Comparison of ENCODE assay signal across 17 cellular contexts in genomic region chr7:46853451-46853850, GRCh38.
"Had no signal": no experiment of that assay in that cellular context is flagged by ENCODE, and none has a peak within 500 bp of the region (broad histone marks: within the 10 kb centered on the region; RNA-seq: fewer than 3 reads in every experiment).

No MANE protein-coding gene starts in this region.

- H3K4me1 ChIP-seq: gastroesophageal sphincter, lower lobe of right lung had no signal

- H3K27me3 Mint-ChIP-seq: activated B cell treated with CpG ODN at 0.5 μM for 24 hours; activated naive CD8-positive, alpha-beta T cell; dendritic cell treated with granulocyte-macrophage colony-stimulating factor and Interleukin-4, amounts not matched to agents 40 ng/mL and 50 ng/mL, for 4 days; T-helper 17 cell had no signal

- H3K36me3 Mint-ChIP-seq: activated naive CD8-positive, alpha-beta T cell; stimulated activated effector memory CD8-positive, alpha-beta T cell treated with anti-CD3 and anti-CD28 coated beads, Interleukin-12 subunit alpha, Interleukin-12 subunit beta, amount 100 ng/mL, for 72 hours had no signal

- H3K4me1 Mint-ChIP-seq: activated B cell treated with CpG ODN at 0.5 μM for 24 hours; neural crest cell; stimulated activated effector memory CD8-positive, alpha-beta T cell treated with anti-CD3 and anti-CD28 coated beads, Interleukin-12 subunit alpha, Interleukin-12 subunit beta, amount 100 ng/mL, for 72 hours; T-helper 17 cell had no signal

- H3K36me3 ChIP-seq: gastroesophageal sphincter, heart right ventricle, lower lobe of right lung, ovary had no signal

- H3K4me3 Mint-ChIP-seq: activated B cell treated with CpG ODN at 0.5 μM for 24 hours; activated CD8-positive, alpha-beta T cell treated with anti-CD3 and anti-CD28 coated beads, Interleukin-2, amount 10 ng/mL, durations not matched to agents 7 days and 5 days; activated naive CD8-positive, alpha-beta T cell; activated T-cell treated with anti-CD3 and anti-CD28 coated beads, Interleukin-2, amount 50 U/mL, for 72 hours; dendritic cell treated with granulocyte-macrophage colony-stimulating factor and Interleukin-4, amounts not matched to agents 40 ng/mL and 50 ng/mL, for 4 days; neural crest cell; stimulated activated effector memory CD8-positive, alpha-beta T cell treated with anti-CD3 and anti-CD28 coated beads, Interleukin-12 subunit alpha, Interleukin-12 subunit beta, amount 100 ng/mL, for 72 hours; T-helper 17 cell had no signal

- H3K27ac Mint-ChIP-seq: activated B cell treated with CpG ODN at 0.5 μM for 24 hours; activated CD8-positive, alpha-beta T cell treated with anti-CD3 and anti-CD28 coated beads, Interleukin-2, amount 10 ng/mL, durations not matched to agents 7 days and 5 days; activated naive CD8-positive, alpha-beta T cell; activated T-cell treated with anti-CD3 and anti-CD28 coated beads, Interleukin-2, amount 50 U/mL, for 72 hours; dendritic cell treated with granulocyte-macrophage colony-stimulating factor and Interleukin-4, amounts not matched to agents 40 ng/mL and 50 ng/mL, for 4 days; stimulated activated effector memory CD8-positive, alpha-beta T cell treated with anti-CD3 and anti-CD28 coated beads, Interleukin-12 subunit alpha, Interleukin-12 subunit beta, amount 100 ng/mL, for 72 hours; T-helper 17 cell had no signal

- H3K9me3 ChIP-seq: gastroesophageal sphincter, heart right ventricle, lower lobe of right lung, ovary had no signal

- DNase-seq: activated B cell treated with CpG ODN at 0.5 μM for 24 hours; activated CD4-positive, alpha-beta T cell treated with anti-CD3 and anti-CD28 coated beads for 48 hours; activated CD8-positive, alpha-beta memory T cell treated with anti-CD3 and anti-CD28 coated beads, Interleukin-2, amount 50 U/mL, for 4 hours; activated CD8-positive, alpha-beta T cell treated with anti-CD3 and anti-CD28 coated beads, Interleukin-2, amount 10 ng/mL, durations not matched to agents 7 days and 5 days; activated gamma-delta T cell treated with Interleukin-2 at 50 U/mL for 16 hours; activated T-cell treated with anti-CD3 and anti-CD28 coated beads, Interleukin-2, amount 50 U/mL, for 72 hours; amniotic stem cell; effector memory CD4-positive, alpha-beta T cell; heart right ventricle; lower lobe of right lung; ovary; T-helper 17 cell had no signal

- H3K9me3 Mint-ChIP-seq: activated B cell treated with CpG ODN at 0.5 μM for 24 hours; dendritic cell treated with granulocyte-macrophage colony-stimulating factor and Interleukin-4, amounts not matched to agents 40 ng/mL and 50 ng/mL, for 4 days had no signal

- H3K4me3 ChIP-seq: gastroesophageal sphincter, heart right ventricle, lower lobe of right lung, ovary had no signal

- H3K27me3 ChIP-seq: gastroesophageal sphincter, heart right ventricle, ovary had no signal
